In the genomic region with DNA sequence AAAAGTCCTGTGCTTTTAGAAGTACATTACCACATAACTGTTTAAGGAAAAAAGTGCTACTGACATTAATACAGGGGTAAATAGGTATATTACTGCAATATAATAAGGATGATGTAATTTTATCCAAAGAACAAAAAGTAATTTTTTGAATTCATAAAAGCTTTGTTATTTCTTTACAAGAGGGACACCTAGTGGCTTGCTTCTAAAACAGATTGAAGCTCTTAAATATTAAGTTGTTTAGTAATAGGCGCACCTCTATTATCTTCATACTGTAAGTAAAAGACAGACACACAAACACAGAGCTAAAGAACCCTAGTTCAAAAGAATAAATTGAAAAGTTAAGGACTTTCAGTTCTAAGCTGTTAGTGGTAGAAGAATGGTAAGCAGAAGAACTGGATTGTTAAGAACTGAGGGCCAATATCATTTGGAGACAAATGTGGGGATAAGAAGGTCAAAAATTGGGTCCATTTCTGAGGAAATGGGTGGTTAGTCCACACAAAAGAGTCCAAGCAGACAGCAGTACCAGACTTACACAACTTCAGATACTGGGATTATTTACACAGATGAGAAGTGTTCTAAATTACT, we compare ENCODE assay signal across 8 cellular contexts. TPM values are rescaled to one million over a fixed set of nuclear protein-coding genes. Genes with fewer than 3 reads are reported as not detected.
DNase-seq lines count a peak whose midpoint lies in the region; ATAC-seq lines count a peak whose summit lies in the region.

No MANE protein-coding gene starts in this region.

- DNase-seq in ELR (ENCODE audit: low read depth), result peak; percentile 80
- peak; percentile 0 for DNase-seq in NCI-H1105 (lab: John Stamatoyannopoulos, UW)
- DNase-seq in dermis blood vessel endothelial cell, result peak; percentile 72
- peak; percentile 45 for DNase-seq in pons (ENCODE audit: low spot score)
- DNase-seq in T-helper 2 cell treated with Interferon-gamma antibody and Interleukin-4, amounts not matched to agents 5 μg/mL and 100 μg/mL, for 36 hours (ENCODE audit: low spot score), result no peak
- no peak for DNase-seq in activated CD4-positive, alpha-beta T cell treated with anti-CD3 and anti-CD28 coated beads, Interleukin-2, amount 10 ng/mL, durations not matched to agents 24 days and 14 days
- DNase-seq in activated CD4-positive, alpha-beta T cell treated with anti-CD3 and anti-CD28 coated beads, Interleukin-2, amount 50 U/mL, for 4 hours, result no peak

- H3K4me1 Mint-ChIP-seq in T-helper 2 cell treated with Interferon-gamma antibody and Interleukin-4, amounts not matched to agents 5 μg/mL and 100 μg/mL, for 36 hours (ENCODE audit: low read depth), result peaks cover 4% of the 10 kb centered on the region
- H3K4me1 Mint-ChIP-seq in activated CD4-positive, alpha-beta T cell treated with anti-CD3 and anti-CD28 coated beads, Interleukin-2, amount 10 ng/mL, durations not matched to agents 24 days and 14 days, result peaks cover 2% of the 10 kb centered on the region

- no peaks in the 10 kb centered on the region for H3K9me3 Mint-ChIP-seq in T-helper 2 cell treated with Interferon-gamma antibody and Interleukin-4, amounts not matched to agents 5 μg/mL and 100 μg/mL, for 36 hours
- no peaks in the 10 kb centered on the region for H3K9me3 Mint-ChIP-seq in activated CD4-positive, alpha-beta T cell treated with anti-CD3 and anti-CD28 coated beads, Interleukin-2, amount 10 ng/mL, durations not matched to agents 24 days and 14 days

- intact Hi-C loops in activated CD4-positive, alpha-beta T cell treated with anti-CD3 and anti-CD28 coated beads, Interleukin-2, amount 10 ng/mL, durations not matched to agents 24 days and 14 days (cut with micrococcal nuclease), result no loop called here

- no peak overlapping the region for H3K27ac Mint-ChIP-seq in T-helper 2 cell treated with Interferon-gamma antibody and Interleukin-4, amounts not matched to agents 5 μg/mL and 100 μg/mL, for 36 hours
- H3K27ac Mint-ChIP-seq in activated CD4-positive, alpha-beta T cell treated with anti-CD3 and anti-CD28 coated beads, Interleukin-2, amount 10 ng/mL, durations not matched to agents 24 days and 14 days, result no peak overlapping the region

- ATAC-seq in HG02610 (IDR thresholded peaks at IDR 0.05; ENCODE audit: unreplicated experiment), result no peak

- H3K27me3 Mint-ChIP-seq in T-helper 2 cell treated with Interferon-gamma antibody and Interleukin-4, amounts not matched to agents 5 μg/mL and 100 μg/mL, for 36 hours (ENCODE audit: low read depth), result no peaks in the 10 kb centered on the region
- no peaks in the 10 kb centered on the region for H3K27me3 Mint-ChIP-seq in activated CD4-positive, alpha-beta T cell treated with anti-CD3 and anti-CD28 coated beads, Interleukin-2, amount 10 ng/mL, durations not matched to agents 24 days and 14 days

- peaks cover 16% of the 10 kb centered on the region for H3K36me3 Mint-ChIP-seq in T-helper 2 cell treated with Interferon-gamma antibody and Interleukin-4, amounts not matched to agents 5 μg/mL and 100 μg/mL, for 36 hours (ENCODE audit: low read depth)
- H3K36me3 Mint-ChIP-seq in activated CD4-positive, alpha-beta T cell treated with anti-CD3 and anti-CD28 coated beads, Interleukin-2, amount 10 ng/mL, durations not matched to agents 24 days and 14 days (ENCODE audit: low read depth), result peaks cover 14% of the 10 kb centered on the region

- H3K4me3 Mint-ChIP-seq in T-helper 2 cell treated with Interferon-gamma antibody and Interleukin-4, amounts not matched to agents 5 μg/mL and 100 μg/mL, for 36 hours, result no peak overlapping the region
- no peak overlapping the region for H3K4me3 Mint-ChIP-seq in activated CD4-positive, alpha-beta T cell treated with anti-CD3 and anti-CD28 coated beads, Interleukin-2, amount 10 ng/mL, durations not matched to agents 24 days and 14 days

RNA-seq across cellular contexts. Expression of a gene that starts 15.4 kb away (rescaled TPM):
- 12.3 and 14.7 TPM in 2 replicates for total RNA-seq in dermis blood vessel endothelial cell
- 24.7 and 26.0 TPM in 2 replicates for total RNA-seq in activated CD4-positive, alpha-beta T cell treated with anti-CD3 and anti-CD28 coated beads, Interleukin-2, amount 10 ng/mL, durations not matched to agents 24 days and 14 days

Comparison
In these comparisons a context has a peak if more than half of its experiments do, and no peak if none do; other contexts are left out.
1. DNase-seq: peak in ELR (single experiment), NCI-H1105 (single experiment), dermis blood vessel endothelial cell (single experiment) and pons (single experiment); none in T-helper 2 cell treated with Interferon-gamma antibody and Interleukin-4, amounts not matched to agents 5 μg/mL and 100 μg/mL, for 36 hours (single experiment), activated CD4-positive, alpha-beta T cell treated with anti-CD3 and anti-CD28 coated beads, Interleukin-2, amount 10 ng/mL, durations not matched to agents 24 days and 14 days (single experiment) and activated CD4-positive, alpha-beta T cell treated with anti-CD3 and anti-CD28 coated beads, Interleukin-2, amount 50 U/mL, for 4 hours (0 of 2).